Comparison of ENCODE assay signal across 16 cellular contexts in the genomic region with DNA sequence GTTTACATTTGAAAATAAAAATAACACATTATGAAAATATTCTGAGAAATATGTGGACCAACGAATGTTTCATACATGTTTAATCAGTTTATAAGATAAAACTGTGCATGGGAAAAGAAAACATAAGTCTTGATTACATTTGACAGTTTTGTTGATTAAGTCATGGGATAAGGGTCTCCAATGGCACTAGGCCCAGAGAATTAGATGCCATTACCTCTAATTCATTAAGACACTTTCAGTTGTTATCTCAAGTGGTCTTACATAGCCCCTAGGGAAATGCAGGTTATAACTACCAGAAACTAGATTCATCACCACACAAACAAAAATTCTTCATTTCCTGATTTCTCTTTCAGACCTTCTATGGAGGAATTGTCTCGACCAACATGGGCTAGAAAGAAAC.
A peak's percentile ranks its signal among the peaks of the same experiment; 100 is the strongest.
DNase-seq lines count a peak whose midpoint lies in the region; ATAC-seq, FAIRE-seq and TF ChIP-seq lines count a peak whose summit lies in the region.
"Had no signal": no experiment of that assay in that cellular context is flagged by ENCODE, and none has a peak within 500 bp of the region (broad histone marks: within the 10 kb centered on the region; RNA-seq: fewer than 3 reads in every experiment).

No MANE protein-coding gene starts in this region.

- H3K4me2 ChIP-seq in keratinocyte (ENCODE audit: control insufficient read depth, extremely low read depth, insufficient read depth, low read depth, low read length), result no peak overlapping the region
- H3K4me2 ChIP-seq: A549 had no signal

- POLR2A ChIA-PET in A673 (lab: Charles Lee; ENCODE audit: low non-redundant PET) (no interaction called here), Caco-2 (lab: Charles Lee) (no interaction called here)

- no peaks in the 10 kb centered on the region for H3K79me2 ChIP-seq in keratinocyte (ENCODE audit: control insufficient read depth, insufficient read depth, low read length)

- H4K20me1 ChIP-seq in keratinocyte (ENCODE audit: control insufficient read depth, extremely low read depth, insufficient read depth, low read length), result no peaks in the 10 kb centered on the region

- BruUV-seq in A673 (replicated peaks; lab: Mats Ljungman, UMichigan), result no TSS peak
- BruUV-seq in Caco-2 (replicated peaks; lab: Mats Ljungman, UMichigan), result no TSS peak

- no peak overlapping the region for H2AFZ ChIP-seq in keratinocyte (ENCODE audit: control insufficient read depth, low read length)
- H2AFZ ChIP-seq: GM23248 had no signal

- peaks cover 29% of the 10 kb centered on the region for H3K4me1 Mint-ChIP-seq in Caco-2 (ENCODE audit: low read depth, unreplicated experiment)
- H3K4me1 Mint-ChIP-seq: CD14-positive monocyte had no signal

- H3K9ac ChIP-seq in keratinocyte (ENCODE audit: control insufficient read depth, extremely low read depth, insufficient read depth, low read length), result no peak overlapping the region
- H3K9ac ChIP-seq: GM23248 had no signal

- H3K27me3 Mint-ChIP-seq in Caco-2 (ENCODE audit: insufficient read depth, unreplicated experiment), result no peaks in the 10 kb centered on the region

- H3K27me3 ChIP-seq in A673 (replicated peaks; ENCODE audit: insufficient read depth, low read depth, low read length, poor library complexity) (no peaks in the 10 kb centered on the region), Caco-2 (replicated peaks; ENCODE audit: control insufficient read depth, insufficient read depth, low read length) (no peaks in the 10 kb centered on the region), keratinocyte (ENCODE audit: control insufficient read depth, extremely low read depth, insufficient read depth, low read length) (no peaks in the 10 kb centered on the region)

- H3K9me3 Mint-ChIP-seq in Caco-2 (ENCODE audit: unreplicated experiment), result no peaks in the 10 kb centered on the region
- H3K9me3 Mint-ChIP-seq: CD14-positive monocyte had no signal

- H3K4me3 ChIP-seq in A673 (ENCODE audit: low read depth, low read length, poor library complexity, severe bottlenecking) (no peak overlapping the region), Caco-2 (ENCODE audit: low read depth, low read length) (no peak overlapping the region), keratinocyte (ENCODE audit: control insufficient read depth in 2 of 3, extremely low read depth in 1 of 3, insufficient read depth in 2 of 3, low read depth in 1 of 3, low read length in 3 of 3) (no peak overlapping the region)
- H3K4me3 ChIP-seq: A549, GM23248 had no signal

- H3K36me3 ChIP-seq in A673 (ENCODE audit: insufficient read depth, low read length, poor library complexity, severe bottlenecking) (no peaks in the 10 kb centered on the region), Caco-2 (ENCODE audit: control insufficient read depth, insufficient read depth, low read length) (no peaks in the 10 kb centered on the region), keratinocyte (ENCODE audit: control insufficient read depth in 2 of 2, extremely low read depth in 1 of 2, insufficient read depth in 2 of 2, low read length in 2 of 2) (no peaks in the 10 kb centered on the region)

- H3K4me1 ChIP-seq in A673 (ENCODE audit: insufficient read depth, low read length, poor library complexity, severe bottlenecking) (peaks cover 62% of the 10 kb centered on the region), Caco-2 (peaks cover 8% of the 10 kb centered on the region), keratinocyte (ENCODE audit: control insufficient read depth, extremely low read depth, insufficient read depth, low read length) (peaks cover 12% of the 10 kb centered on the region)
- H3K4me1 ChIP-seq: A549 had no signal

- no peak overlapping the region for H3K4me3 Mint-ChIP-seq in Caco-2 (ENCODE audit: unreplicated experiment)
- H3K4me3 Mint-ChIP-seq: CD8-positive, alpha-beta T cell had no signal

- no peaks in the 10 kb centered on the region for H3K9me1 ChIP-seq in keratinocyte (ENCODE audit: control insufficient read depth, extremely low read depth, insufficient read depth, low read length)

- no peak for ATAC-seq in HG03469 (IDR thresholded peaks at IDR 0.05; ENCODE audit: unreplicated experiment)
- ATAC-seq: A549; CD8-positive, alpha-beta T cell; HepG2 had no signal

- CTCF ChIA-PET in A673 (lab: Charles Lee), result no interaction called here
- CTCF ChIA-PET in Caco-2 (lab: Charles Lee), result no interaction called here

- H3K27ac ChIP-seq in A673 (ENCODE audit: low read depth, low read length, poor library complexity, severe bottlenecking), result peak overlapping the region; percentile 57
- no peak overlapping the region for H3K27ac ChIP-seq in keratinocyte (ENCODE audit: control insufficient read depth, insufficient read depth, low read length)
- H3K27ac ChIP-seq: A549, GM23248 had no signal

- TF ChIP-seq CTCF in A673 (conservative IDR thresholded peaks at IDR 0.05; ENCODE audit: low read depth, low read length) (no peak), Caco-2 (IDR thresholded peaks at IDR 0.05; ENCODE audit: insufficient read depth in 1 of 2, low read depth in 1 of 2, low read length in 1 of 2, severe bottlenecking in 1 of 2, unreplicated experiment in 1 of 2) (no peak), keratinocyte (optimal IDR thresholded peaks at IDR 0.05 in 1 of 3, IDR thresholded peaks at IDR 0.05 in 1 of 3, conservative IDR thresholded peaks at IDR 0.05 in 1 of 3; ENCODE audit: extremely low read depth in 1 of 3, insufficient read depth in 2 of 3, low read length in 3 of 3) (no peak)

- FAIRE-seq in keratinocyte (lab: Jason Lieb, UNC), result peak; percentile 23
- FAIRE-seq: A549, HepG2, HTR-8/SVneo had no signal

- intact Hi-C loops in A673 (cut with micrococcal nuclease; ENCODE audit: unreplicated experiment) (no loop called here), Caco-2 (cut with micrococcal nuclease; ENCODE audit: unreplicated experiment) (no loop called here)

- H3K36me3 Mint-ChIP-seq in Caco-2 (ENCODE audit: insufficient read depth, unreplicated experiment), result no peaks in the 10 kb centered on the region
- H3K36me3 Mint-ChIP-seq: CD14-positive monocyte; CD8-positive, alpha-beta T cell had no signal

- peak; percentile 40 for DNase-seq in A673 (ENCODE audit: low spot score)
- DNase-seq in Caco-2, result no peak
- DNase-seq in SK-N-DZ (ENCODE audit: low spot score), result peak; percentile 90
- no peak for DNase-seq in keratinocyte (ENCODE audit: low read depth, low spot score)
- no peak for DNase-seq in T-helper 1 cell
- DNase-seq in mesenteric fat pad (ENCODE audit: low spot score), result no peak
- DNase-seq: CD8-positive, alpha-beta T cell; COR-L47; GF-D8; GM23248; H7 had no signal

- H3K9me3 ChIP-seq in A673 (ENCODE audit: low read depth, low read length, poor library complexity, severe bottlenecking) (no peaks in the 10 kb centered on the region), Caco-2 (no peaks in the 10 kb centered on the region), keratinocyte (ENCODE audit: control insufficient read depth, low read depth, low read length) (no peaks in the 10 kb centered on the region)
- H3K9me3 ChIP-seq: A549 had no signal

- peak overlapping the region; percentile 12 for H3K27ac Mint-ChIP-seq in Caco-2 (ENCODE audit: unreplicated experiment)
- H3K27ac Mint-ChIP-seq: CD14-positive monocyte; CD8-positive, alpha-beta T cell had no signal

- dilution Hi-C loops in keratinocyte (cut with MboI; ENCODE audit: extremely low pct_ligation_motif_present, low sequenced_read_pairs), result no loop called here

Comparison
In these comparisons a context has a peak if more than half of its experiments do, and no peak if none do; other contexts are left out.
1. DNase-seq: peak in A673 (single experiment) and SK-N-DZ (single experiment); none in Caco-2 (0 of 2), keratinocyte (single experiment), T-helper 1 cell (0 of 5) and mesenteric fat pad (single experiment).